8 cellular contexts compared by ENCODE assay signal in genomic region chr16:73058221-73058615, GRCh38. TPM values are rescaled to one million over a fixed set of nuclear protein-coding genes. Genes with fewer than 3 reads are reported as not detected.
DNase-seq lines count a peak whose midpoint lies in the region; ATAC-seq and TF ChIP-seq lines count a peak whose summit lies in the region.

No MANE protein-coding gene starts in this region.

- TF ChIP-seq RAD21 in liver (IDR thresholded peaks at IDR 0.05) = no peak

- TF ChIP-seq EP300 in tibial nerve (IDR thresholded peaks at IDR 0.05) = no peak

- no TSS peak for BruUV-seq in A673 (replicated peaks; lab: Mats Ljungman, UMichigan)

- ATAC-seq in HG02610 (IDR thresholded peaks at IDR 0.05; ENCODE audit: unreplicated experiment) = peak; percentile 69

- CTCF ChIA-PET in A673 (lab: Charles Lee) = interaction anchor here (0.7 kb wide), 1 partner anchor 121 kb away, joined by 3 read pairs; no protein-coding TSS in a partner anchor

- in situ Hi-C loops in GM13976 (cut with MboI; ENCODE audit: low sequenced_read_pairs, unreplicated experiment) = no loop called here

- H3K9ac ChIP-seq in liver (ENCODE audit: low read depth in 1 of 2, low read length in 2 of 2) = no peak overlapping the region

- H3K36me3 ChIP-seq in A673 (ENCODE audit: insufficient read depth, low read length, poor library complexity, severe bottlenecking) = no peaks in the 10 kb centered on the region
- H3K36me3 ChIP-seq in breast epithelium = no peaks in the 10 kb centered on the region
- no peaks in the 10 kb centered on the region for H3K36me3 ChIP-seq in liver (ENCODE audit: control insufficient read depth in 4 of 4, insufficient read depth in 3 of 4, low read depth in 1 of 4, low read length in 3 of 4)
- no peaks in the 10 kb centered on the region for H3K36me3 ChIP-seq in tibial nerve

- intact Hi-C loops in A673 (cut with micrococcal nuclease; ENCODE audit: unreplicated experiment) = loop anchor here (5.0 to 10.0 kb wide), 6 partner anchors 114 to 553 kb away; no protein-coding TSS in a partner anchor
- intact Hi-C loops in breast epithelium (cut with DNase I; ENCODE audit: low total_unique reads) = no loop called here

- H3K27ac ChIP-seq in A673 (ENCODE audit: low read depth, low read length, poor library complexity, severe bottlenecking) (peak overlapping the region; percentile 88), breast epithelium (peak overlapping the region; percentile 86 to 97), liver (ENCODE audit: low read depth in 1 of 2, low read length in 2 of 2) (peak overlapping the region; percentile 76 to 92), tibial nerve (peak overlapping the region; percentile 82 to 99 (median 89))

- H3K4me3 ChIP-seq in A673 (ENCODE audit: low read depth, low read length, poor library complexity, severe bottlenecking) (peak overlapping the region; percentile 90), breast epithelium (peak overlapping the region; percentile 69 to 90 (median 75)), liver (ENCODE audit: low read depth in 1 of 3, low read length in 3 of 3) (peak overlapping the region in 1 of 3 donors; percentile 96), tibial nerve (peak overlapping the region; percentile 47 to 83 (median 54))

- H3K9me3 ChIP-seq in A673 (ENCODE audit: low read depth, low read length, poor library complexity, severe bottlenecking) (no peaks in the 10 kb centered on the region), breast epithelium (no peaks in the 10 kb centered on the region), liver (ENCODE audit: control insufficient read depth in 4 of 4, low read length in 3 of 4) (no peaks in the 10 kb centered on the region), tibial nerve (no peaks in the 10 kb centered on the region)

- no peaks in the 10 kb centered on the region for H3K27me3 ChIP-seq in A673 (replicated peaks; ENCODE audit: insufficient read depth, low read depth, low read length, poor library complexity)
- peaks cover 0 to 18% of the 10 kb centered on the region in 2 donors for H3K27me3 ChIP-seq in breast epithelium
- peaks cover 0 to 4% (median 0%) of the 10 kb centered on the region in 4 donors for H3K27me3 ChIP-seq in liver (ENCODE audit: control insufficient read depth in 4 of 4, insufficient read depth in 4 of 4, low read length in 3 of 4)
- H3K27me3 ChIP-seq in tibial nerve = peaks cover 0 to 5% of the 10 kb centered on the region in 2 donors

- H3K4me1 ChIP-seq in A673 (ENCODE audit: insufficient read depth, low read length, poor library complexity, severe bottlenecking) (peaks cover 33% of the 10 kb centered on the region), breast epithelium (peaks cover 0 to 6% of the 10 kb centered on the region in 2 donors), liver (ENCODE audit: control insufficient read depth in 4 of 4, insufficient read depth in 4 of 4, low read length in 3 of 4) (peaks cover 7 to 61% (median 43%) of the 10 kb centered on the region in 4 donors), tibial nerve (peaks cover 0 to 66% (median 31%) of the 10 kb centered on the region in 4 donors)

- POLR2A ChIA-PET in A673 (lab: Charles Lee; ENCODE audit: low non-redundant PET) = no interaction called here

- no peak for TF ChIP-seq POLR2A in breast epithelium (IDR thresholded peaks at IDR 0.05)
- no peak for TF ChIP-seq POLR2A in tibial nerve (IDR thresholded peaks at IDR 0.05)

- under 1% methylated on average over 61 of the region's 61 CpGs for WGBS in liver
- WGBS in tibial nerve, 2 donors = 0 to 1% methylated on average over 43 to 44 of the region's 61 CpGs

- TF ChIP-seq CTCF in A673 (conservative IDR thresholded peaks at IDR 0.05; ENCODE audit: low read depth, low read length) (no peak), GM13976 (IDR thresholded peaks at IDR 0.05; ENCODE audit: borderline replicate concordance, control extremely low read depth, extremely low read depth, insufficient read depth, missing control alignments) (no peak), breast epithelium (IDR thresholded peaks at IDR 0.05) (no peak), liver (IDR thresholded peaks at IDR 0.05; ENCODE audit: low read depth, low read length, missing input control) (no peak), tibial nerve (IDR thresholded peaks at IDR 0.05) (no peak)

- DNase-seq in A673 (ENCODE audit: low spot score) (peak; percentile 66), GM13976 (ENCODE audit: low spot score) (peak; percentile 84), NCI-H226 (peak; percentile 26), breast epithelium (ENCODE audit: low spot score in 2 of 2) (no peak), tibial nerve (ENCODE audit: low spot score in 2 of 2) (no peak), COR-L47 (lab: John Stamatoyannopoulos, UW) (no peak)

TF ChIP-seq in liver, 16 proteins besides CTCF, POLR2A, EP300 and RAD21:
- TF ChIP-seq MAX (IDR thresholded peaks at IDR 0.05) (no peak), JUND (IDR thresholded peaks at IDR 0.05) (no peak), FOXA2 (IDR thresholded peaks at IDR 0.05) (no peak), HNF4G (IDR thresholded peaks at IDR 0.05) (no peak), SP1 (IDR thresholded peaks at IDR 0.05) (no peak), YY1 (IDR thresholded peaks at IDR 0.05) (no peak), EGR1 (IDR thresholded peaks at IDR 0.05; ENCODE audit: low read depth in 2 of 2) (no peak), GABPA (IDR thresholded peaks at IDR 0.05 in 1 of 2, conservative IDR thresholded peaks at IDR 0.05 in 1 of 2) (no peak), HNF4A (conservative IDR thresholded peaks at IDR 0.05) (no peak), NR2F2 (IDR thresholded peaks at IDR 0.05) (no peak), ATF3 (IDR thresholded peaks at IDR 0.05) (no peak), TAF1 (conservative IDR thresholded peaks at IDR 0.05) (no peak), RXRA (IDR thresholded peaks at IDR 0.05) (no peak)
- TF ChIP-seq, protein P1, sequence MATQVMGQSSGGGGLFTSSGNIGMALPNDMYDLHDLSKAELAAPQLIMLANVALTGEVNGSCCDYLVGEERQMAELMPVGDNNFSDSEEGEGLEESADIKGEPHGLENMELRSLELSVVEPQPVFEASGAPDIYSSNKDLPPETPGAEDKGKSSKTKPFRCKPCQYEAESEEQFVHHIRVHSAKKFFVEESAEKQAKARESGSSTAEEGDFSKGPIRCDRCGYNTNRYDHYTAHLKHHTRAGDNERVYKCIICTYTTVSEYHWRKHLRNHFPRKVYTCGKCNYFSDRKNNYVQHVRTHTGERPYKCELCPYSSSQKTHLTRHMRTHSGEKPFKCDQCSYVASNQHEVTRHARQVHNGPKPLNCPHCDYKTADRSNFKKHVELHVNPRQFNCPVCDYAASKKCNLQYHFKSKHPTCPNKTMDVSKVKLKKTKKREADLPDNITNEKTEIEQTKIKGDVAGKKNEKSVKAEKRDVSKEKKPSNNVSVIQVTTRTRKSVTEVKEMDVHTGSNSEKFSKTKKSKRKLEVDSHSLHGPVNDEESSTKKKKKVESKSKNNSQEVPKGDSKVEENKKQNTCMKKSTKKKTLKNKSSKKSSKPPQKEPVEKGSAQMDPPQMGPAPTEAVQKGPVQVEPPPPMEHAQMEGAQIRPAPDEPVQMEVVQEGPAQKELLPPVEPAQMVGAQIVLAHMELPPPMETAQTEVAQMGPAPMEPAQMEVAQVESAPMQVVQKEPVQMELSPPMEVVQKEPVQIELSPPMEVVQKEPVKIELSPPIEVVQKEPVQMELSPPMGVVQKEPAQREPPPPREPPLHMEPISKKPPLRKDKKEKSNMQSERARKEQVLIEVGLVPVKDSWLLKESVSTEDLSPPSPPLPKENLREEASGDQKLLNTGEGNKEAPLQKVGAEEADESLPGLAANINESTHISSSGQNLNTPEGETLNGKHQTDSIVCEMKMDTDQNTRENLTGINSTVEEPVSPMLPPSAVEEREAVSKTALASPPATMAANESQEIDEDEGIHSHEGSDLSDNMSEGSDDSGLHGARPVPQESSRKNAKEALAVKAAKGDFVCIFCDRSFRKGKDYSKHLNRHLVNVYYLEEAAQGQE (IDR thresholded peaks at IDR 0.05) = no peak
- TF ChIP-seq, protein P2, sequence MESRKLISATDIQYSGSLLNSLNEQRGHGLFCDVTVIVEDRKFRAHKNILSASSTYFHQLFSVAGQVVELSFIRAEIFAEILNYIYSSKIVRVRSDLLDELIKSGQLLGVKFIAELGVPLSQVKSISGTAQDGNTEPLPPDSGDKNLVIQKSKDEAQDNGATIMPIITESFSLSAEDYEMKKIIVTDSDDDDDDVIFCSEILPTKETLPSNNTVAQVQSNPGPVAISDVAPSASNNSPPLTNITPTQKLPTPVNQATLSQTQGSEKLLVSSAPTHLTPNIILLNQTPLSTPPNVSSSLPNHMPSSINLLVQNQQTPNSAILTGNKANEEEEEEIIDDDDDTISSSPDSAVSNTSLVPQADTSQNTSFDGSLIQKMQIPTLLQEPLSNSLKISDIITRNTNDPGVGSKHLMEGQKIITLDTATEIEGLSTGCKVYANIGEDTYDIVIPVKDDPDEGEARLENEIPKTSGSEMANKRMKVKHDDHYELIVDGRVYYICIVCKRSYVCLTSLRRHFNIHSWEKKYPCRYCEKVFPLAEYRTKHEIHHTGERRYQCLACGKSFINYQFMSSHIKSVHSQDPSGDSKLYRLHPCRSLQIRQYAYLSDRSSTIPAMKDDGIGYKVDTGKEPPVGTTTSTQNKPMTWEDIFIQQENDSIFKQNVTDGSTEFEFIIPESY (IDR thresholded peaks at IDR 0.05) = no peak

RNA-seq across cellular contexts. Expression of gene ZFHX3, which starts 10.3 kb away (rescaled TPM):
- total RNA-seq in A673 (2021) = 21.7 and 21.8 TPM in 2 replicates
- total RNA-seq in breast epithelium = 10 to 100 TPM; 10.8 to 36.0 (median 11.8) TPM
- total RNA-seq in liver = 1 to 10 TPM; 3.5 to 5.9 TPM
- polyA plus RNA-seq in liver = 1 to 10 TPM; 1.5 to 2.5 TPM
- total RNA-seq in tibial nerve = 10 to 100 TPM; 36.3 to 44.0 (median 38.1) TPM

Comparison
In these comparisons a context has a peak if more than half of its experiments do, and no peak if none do; other contexts are left out.
1. DNase-seq: peak in A673 (single experiment), GM13976 (single experiment) and NCI-H226 (single experiment); none in breast epithelium (0 of 2), tibial nerve (0 of 2) and COR-L47 (single experiment).
2. Peak in every context shown above with its lines, with median percentiles within 50 percentile points of each other: H3K27ac ChIP-seq.